Comparison of ENCODE assay signal across 30 cellular contexts in genomic region chr11:38814670-38815069, GRCh38.
A peak's percentile ranks its signal among the peaks of the same experiment; 100 is the strongest.
DNase-seq lines count a peak whose midpoint lies in the region; ATAC-seq, FAIRE-seq and TF ChIP-seq lines count a peak whose summit lies in the region.
"Had no signal": no experiment of that assay in that cellular context is flagged by ENCODE, and none has a peak within 500 bp of the region (broad histone marks: within the 10 kb centered on the region; RNA-seq: fewer than 3 reads in every experiment).

No MANE protein-coding gene starts in this region.

- no peak overlapping the region; the same call in 1 of the 2 replicates for H3K27ac Mint-ChIP-seq in HFFc6
- H3K27ac Mint-ChIP-seq: activated naive CD4-positive, alpha-beta T cell treated with anti-CD3 and anti-CD28 coated beads, Interleukin-2, amount 50 U/mL, for 24 hours; activated T-helper 17 cell treated with anti-CD3 and anti-CD28 coated beads, Interleukin-2, amount 50 U/mL, for 72 hours; CD4-positive, CD25-positive, alpha-beta regulatory T cell; mesothelial cell of epicardium; natural killer cell had no signal

- H3K36me3 ChIP-seq in endothelial cell of umbilical vein (ENCODE audit: control insufficient read depth in 2 of 2, extremely low read depth in 1 of 2, insufficient read depth in 2 of 2, low read length in 2 of 2): no peaks in the 10 kb centered on the region
- no peaks in the 10 kb centered on the region for H3K36me3 ChIP-seq in skeletal muscle satellite cell (ENCODE audit: insufficient read depth, low read length)
- H3K36me3 ChIP-seq in mucosa of descending colon (ENCODE audit: low read depth): no peaks in the 10 kb centered on the region
- H3K36me3 ChIP-seq: left lung, thyroid gland, WERI-Rb-1 had no signal

- H2AFZ ChIP-seq in endothelial cell of umbilical vein (ENCODE audit: low read depth, low read length): no peak overlapping the region
- H2AFZ ChIP-seq: hepatocyte had no signal

- H3K4me3 ChIP-seq in endothelial cell of umbilical vein (replicated peaks in 1 of 3; ENCODE audit: insufficient read depth in 1 of 3, low read depth in 1 of 3, low read length in 3 of 3) (no peak overlapping the region), skeletal muscle satellite cell (ENCODE audit: low read length) (no peak overlapping the region), mucosa of descending colon (no peak overlapping the region)
- H3K4me3 ChIP-seq: dorsolateral prefrontal cortex, hepatocyte, left lung, SK-N-MC, thyroid gland had no signal

- H3K9me1 ChIP-seq in endothelial cell of umbilical vein (replicated peaks; ENCODE audit: control insufficient read depth, extremely low read depth, insufficient read depth, low read length): no peaks in the 10 kb centered on the region

- H3K27me3 Mint-ChIP-seq in HFFc6 (ENCODE audit: insufficient read depth): no peaks in the 10 kb centered on the region
- H3K27me3 Mint-ChIP-seq: activated naive CD4-positive, alpha-beta T cell treated with anti-CD3 and anti-CD28 coated beads, Interleukin-2, amount 50 U/mL, for 24 hours; activated T-helper 17 cell treated with anti-CD3 and anti-CD28 coated beads, Interleukin-2, amount 50 U/mL, for 72 hours; CD4-positive, CD25-positive, alpha-beta regulatory T cell had no signal

- intact Hi-C loops in endothelial cell of umbilical vein (cut with micrococcal nuclease): no loop called here
- intact Hi-C loops in mucosa of descending colon (cut with DNase I, micrococcal nuclease): no loop called here

- H3K4me2 ChIP-seq in endothelial cell of umbilical vein (ENCODE audit: insufficient read depth, low read length): no peak overlapping the region
- peak overlapping the region; percentile 3 for H3K4me2 ChIP-seq in skeletal muscle satellite cell (ENCODE audit: low read length)
- H3K4me2 ChIP-seq: hepatocyte had no signal

- POLR2A ChIA-PET in endothelial cell of umbilical vein (lab: Charles Lee): no interaction called here

- peak overlapping the region; percentile 34 for H3K27ac ChIP-seq in endothelial cell of umbilical vein (ENCODE audit: insufficient read depth, low read depth, low read length)
- H3K27ac ChIP-seq: dorsolateral prefrontal cortex, epithelial cell of prostate, hepatocyte, left lung, SK-N-MC, thyroid gland, WERI-Rb-1 had no signal

- dilution Hi-C loops in endothelial cell of umbilical vein (cut with MboI; ENCODE audit: extremely low pct_ligation_motif_present, low sequenced_read_pairs): no loop called here

- peak; percentile 32 for DNase-seq in HFFc6
- DNase-seq in RCC 7860 (ENCODE audit: low spot score): peak; percentile 47
- DNase-seq in endothelial cell of umbilical vein (ENCODE audit: low read depth, low spot score): no peak
- no peak for DNase-seq in activated T-cell treated with anti-CD3 and anti-CD28 coated beads, Interleukin-2, amount 50 U/mL, for 48 hours
- no peak for DNase-seq in mucosa of descending colon
- no peak for DNase-seq in D341Med (ENCODE audit: low spot score)
- no peak for DNase-seq in stimulated activated CD8-positive, alpha-beta memory T cell treated with anti-CD3 and anti-CD28 coated beads, Interleukin-4, amount 100 ng/mL, for 48 hours
- DNase-seq: activated CD4-positive, alpha-beta T cell treated with anti-CD3 and anti-CD28 coated beads, Interleukin-2, amount 50 U/mL, for 1 hour; aorta; CD4-positive, CD25-positive, alpha-beta regulatory T cell; dorsolateral prefrontal cortex; GOT3; Karpas-422; left lung; natural killer cell; NCI-H1048; NCI-H1694 treated with DMSO at 0.1 percent for 48 hours; NCI-H2171; NCI-H526 treated with DMSO at 0.1 percent for 48 hours; RPMI8226; stimulated activated naive CD8-positive, alpha-beta T cell treated with anti-CD3 and anti-CD28 coated beads, Interleukin-15, Interleukin-2, amounts not matched to agents 100 U/mL and 50 U/mL, for 24 hours; thyroid gland; WERI-Rb-1 had no signal

- CTCF ChIA-PET in endothelial cell of umbilical vein (lab: Charles Lee): no interaction called here

- H3K9me3 ChIP-seq in endothelial cell of umbilical vein (replicated peaks; ENCODE audit: control insufficient read depth, insufficient read depth, low read length) (no peaks in the 10 kb centered on the region), skeletal muscle satellite cell (replicated peaks; ENCODE audit: low read length) (no peaks in the 10 kb centered on the region), mucosa of descending colon (no peaks in the 10 kb centered on the region)
- H3K9me3 ChIP-seq: thyroid gland had no signal

- H3K4me1 ChIP-seq in endothelial cell of umbilical vein (ENCODE audit: control insufficient read depth, extremely low read depth, insufficient read depth, low read length) (no peaks in the 10 kb centered on the region), skeletal muscle satellite cell (ENCODE audit: control insufficient read depth, insufficient read depth, low read length) (peaks cover 11% of the 10 kb centered on the region), mucosa of descending colon (ENCODE audit: low read depth) (no peaks in the 10 kb centered on the region)
- H3K4me1 ChIP-seq: left lung, thyroid gland had no signal

- no peaks in the 10 kb centered on the region for H4K20me1 ChIP-seq in endothelial cell of umbilical vein (replicated peaks; ENCODE audit: control insufficient read depth, extremely low read depth, insufficient read depth, low read length)

- BruUV-seq in endothelial cell of umbilical vein (replicated peaks; lab: Mats Ljungman, UMichigan): no TSS peak

- H3K4me1 Mint-ChIP-seq in HFFc6 (ENCODE audit: low read depth): no peaks in the 10 kb centered on the region; the same call in 1 of the 2 replicates
- H3K4me1 Mint-ChIP-seq: activated naive CD4-positive, alpha-beta T cell treated with anti-CD3 and anti-CD28 coated beads, Interleukin-2, amount 50 U/mL, for 24 hours; activated T-helper 17 cell treated with anti-CD3 and anti-CD28 coated beads, Interleukin-2, amount 50 U/mL, for 72 hours; CD4-positive, CD25-positive, alpha-beta regulatory T cell; natural killer cell had no signal

- FAIRE-seq in RCC 7860 (lab: Jason Lieb, UNC) (no peak), endothelial cell of umbilical vein (lab: Jason Lieb, UNC) (no peak)

- H3K9ac ChIP-seq in endothelial cell of umbilical vein (replicated peaks; ENCODE audit: extremely low read depth, insufficient read depth, low read length): no peak overlapping the region
- H3K9ac ChIP-seq in skeletal muscle satellite cell (ENCODE audit: low read depth, low read length): no peak overlapping the region

- TF ChIP-seq POLR2A in endothelial cell of umbilical vein (IDR thresholded peaks at IDR 0.05; ENCODE audit: low read depth, low read length): no peak

- no peaks in the 10 kb centered on the region for H3K79me2 ChIP-seq in endothelial cell of umbilical vein (ENCODE audit: control insufficient read depth, insufficient read depth, low read length)
- H3K79me2 ChIP-seq: hepatocyte had no signal

- TF ChIP-seq CTCF in HFFc6 (IDR thresholded peaks at IDR 0.05): no peak
- no peak for TF ChIP-seq CTCF in endothelial cell of umbilical vein (IDR thresholded peaks at IDR 0.05; ENCODE audit: extremely low read depth in 1 of 2, insufficient read depth in 1 of 2, low read depth in 1 of 2, low read length in 2 of 2)
- TF ChIP-seq CTCF in mucosa of descending colon (IDR thresholded peaks at IDR 0.05): no peak

- peaks cover 4% of the 10 kb centered on the region; the same call in 1 of the 2 replicates for H3K36me3 Mint-ChIP-seq in HFFc6 (ENCODE audit: low read depth)
- H3K36me3 Mint-ChIP-seq: activated naive CD4-positive, alpha-beta T cell treated with anti-CD3 and anti-CD28 coated beads, Interleukin-2, amount 50 U/mL, for 24 hours; CD4-positive, CD25-positive, alpha-beta regulatory T cell; natural killer cell had no signal

- H3K27me3 ChIP-seq in endothelial cell of umbilical vein (ENCODE audit: control insufficient read depth in 2 of 2, insufficient read depth in 2 of 2, low read length in 2 of 2) (no peaks in the 10 kb centered on the region), skeletal muscle satellite cell (ENCODE audit: control insufficient read depth, insufficient read depth, low read length) (no peaks in the 10 kb centered on the region)
- H3K27me3 ChIP-seq: dorsolateral prefrontal cortex, hepatocyte, left lung, thyroid gland had no signal

- H3K9me3 Mint-ChIP-seq in HFFc6: peaks cover 29% of the 10 kb centered on the region

- no peak overlapping the region for H3K4me3 Mint-ChIP-seq in HFFc6
- H3K4me3 Mint-ChIP-seq: activated naive CD4-positive, alpha-beta T cell treated with anti-CD3 and anti-CD28 coated beads, Interleukin-2, amount 50 U/mL, for 24 hours; activated T-helper 17 cell treated with anti-CD3 and anti-CD28 coated beads, Interleukin-2, amount 50 U/mL, for 72 hours; CD4-positive, CD25-positive, alpha-beta regulatory T cell; mesothelial cell of epicardium; natural killer cell had no signal

- ATAC-seq in mucosa of descending colon: no peak
- ATAC-seq: activated T-helper 17 cell treated with anti-CD3 and anti-CD28 coated beads, Interleukin-2, amount 50 U/mL, for 72 hours; left lung; natural killer cell; stimulated activated naive CD8-positive, alpha-beta T cell treated with anti-CD3 and anti-CD28 coated beads, Interleukin-15, Interleukin-2, amounts not matched to agents 100 U/mL and 50 U/mL, for 24 hours had no signal

TF ChIP-seq in endothelial cell of umbilical vein, 7 proteins besides CTCF, POLR2A, EP300 and RAD21:
- TF ChIP-seq GATA2 (IDR thresholded peaks at IDR 0.05; ENCODE audit: insufficient read depth, insufficient read length, low read depth, low read length) (peak; percentile 9), FOS (IDR thresholded peaks at IDR 0.05; ENCODE audit: borderline replicate concordance, insufficient read depth, low read length) (no peak)

Comparison
In these comparisons a context has a peak if more than half of its experiments do, and no peak if none do; other contexts are left out.
1. DNase-seq: peak in HFFc6 (single experiment) and RCC 7860 (single experiment); none in endothelial cell of umbilical vein (single experiment), activated T-cell treated with anti-CD3 and anti-CD28 coated beads, Interleukin-2, amount 50 U/mL, for 48 hours (0 of 2), mucosa of descending colon (0 of 3), D341Med (single experiment) and stimulated activated CD8-positive, alpha-beta memory T cell treated with anti-CD3 and anti-CD28 coated beads, Interleukin-4, amount 100 ng/mL, for 48 hours (single experiment).